9 cellular contexts compared by ENCODE assay signal in the genomic region with DNA sequence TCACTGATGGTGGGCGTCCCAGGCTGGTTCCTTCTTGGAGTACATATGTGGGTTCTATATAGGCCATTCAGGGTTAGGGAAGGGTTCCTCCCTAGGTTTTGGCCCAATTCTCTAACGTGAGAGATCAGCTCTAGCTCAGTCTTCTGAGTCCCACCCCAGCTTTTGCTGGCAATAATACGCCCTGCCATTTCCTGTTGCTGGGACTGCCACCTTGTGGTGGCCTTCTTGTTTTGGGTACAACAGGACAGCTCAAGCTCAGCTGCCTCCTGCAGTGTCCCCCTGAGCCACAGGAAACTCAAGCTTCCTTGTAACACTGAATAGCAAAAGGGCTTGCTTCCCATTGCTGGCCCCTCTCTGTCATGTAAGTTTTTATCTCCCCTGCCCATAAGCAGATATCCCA.
DNase-seq lines count a peak whose midpoint lies in the region; ATAC-seq, FAIRE-seq and TF ChIP-seq lines count a peak whose summit lies in the region.
"Had no signal": no experiment of that assay in that cellular context is flagged by ENCODE, and none has a peak within 500 bp of the region (broad histone marks: within the 10 kb centered on the region; RNA-seq: fewer than 3 reads in every experiment).

No MANE protein-coding gene starts in this region.

- no peaks in the 10 kb centered on the region for H3K79me2 ChIP-seq in keratinocyte (ENCODE audit: control insufficient read depth, insufficient read depth, low read length)

- H3K36me3 Mint-ChIP-seq in activated naive CD8-positive, alpha-beta T cell treated with anti-CD3 and anti-CD28 coated beads, Interleukin-2, amount 10 ng/mL, durations not matched to agents 7 days and 5 days = no peaks in the 10 kb centered on the region

- CTCF ChIA-PET in BJ (lab: Yijun Ruan, JAX) = interaction anchor here (0.8 to 2.9 kb wide), 6 partner anchors 41 to 286 kb away, joined by 3 to 16 read pairs (median 4); no protein-coding TSS in a partner anchor

- H3K36me3 ChIP-seq in BJ (ENCODE audit: control insufficient read depth, insufficient read depth, low read length) = no peaks in the 10 kb centered on the region
- peaks cover 0 to 6% of the 10 kb centered on the region in 2 experiments for H3K36me3 ChIP-seq in keratinocyte (ENCODE audit: control insufficient read depth in 2 of 2, extremely low read depth in 1 of 2, insufficient read depth in 2 of 2, low read length in 2 of 2)

- H3K4me2 ChIP-seq in keratinocyte (ENCODE audit: control insufficient read depth, extremely low read depth, insufficient read depth, low read depth, low read length) = no peak overlapping the region

- H3K9me3 Mint-ChIP-seq in activated naive CD8-positive, alpha-beta T cell treated with anti-CD3 and anti-CD28 coated beads, Interleukin-2, amount 10 ng/mL, durations not matched to agents 7 days and 5 days = no peaks in the 10 kb centered on the region

- peak; percentile 66 for ATAC-seq in GM18517 (IDR thresholded peaks at IDR 0.05; ENCODE audit: unreplicated experiment)
- peak; percentile 76 for ATAC-seq in HG03135 (IDR thresholded peaks at IDR 0.05; ENCODE audit: unreplicated experiment)
- ATAC-seq in activated naive CD8-positive, alpha-beta T cell treated with anti-CD3 and anti-CD28 coated beads, Interleukin-2, amount 10 ng/mL, durations not matched to agents 7 days and 5 days (ENCODE audit: low read depth) = peak; percentile 86

- H3K9me3 ChIP-seq in keratinocyte (ENCODE audit: control insufficient read depth, low read depth, low read length) = no peaks in the 10 kb centered on the region

- POLR2A ChIA-PET in BJ (lab: Charles Lee) = no interaction called here
- POLR2A ChIA-PET in activated naive CD8-positive, alpha-beta T cell treated with anti-CD3 and anti-CD28 coated beads, Interleukin-2, amount 10 ng/mL, durations not matched to agents 7 days and 5 days (lab: Charles Lee) = interaction anchor here (0.8 kb wide), 1 partner anchor 73 kb away, joined by 3 read pairs; no protein-coding TSS in a partner anchor

- no peak overlapping the region for H2AFZ ChIP-seq in keratinocyte (ENCODE audit: control insufficient read depth, low read length)

- peaks cover 5% of the 10 kb centered on the region for H3K4me1 ChIP-seq in keratinocyte (ENCODE audit: control insufficient read depth, extremely low read depth, insufficient read depth, low read length)

- no peak for FAIRE-seq in keratinocyte (lab: Jason Lieb, UNC)

- no peaks in the 10 kb centered on the region for H3K9me1 ChIP-seq in keratinocyte (ENCODE audit: control insufficient read depth, extremely low read depth, insufficient read depth, low read length)

- H3K4me3 ChIP-seq in BJ (ENCODE audit: low read depth, low read length) = no peak overlapping the region
- no peak overlapping the region for H3K4me3 ChIP-seq in keratinocyte (ENCODE audit: control insufficient read depth in 2 of 3, extremely low read depth in 1 of 3, insufficient read depth in 2 of 3, low read depth in 1 of 3, low read length in 3 of 3)
- H3K4me3 ChIP-seq: SK-N-MC had no signal

- H3K27ac Mint-ChIP-seq in activated naive CD8-positive, alpha-beta T cell treated with anti-CD3 and anti-CD28 coated beads, Interleukin-2, amount 10 ng/mL, durations not matched to agents 7 days and 5 days = peak overlapping the region; percentile 31

- no peak overlapping the region for H3K27ac ChIP-seq in keratinocyte (ENCODE audit: control insufficient read depth, insufficient read depth, low read length)
- H3K27ac ChIP-seq: SK-N-MC had no signal

- no peaks in the 10 kb centered on the region for H4K20me1 ChIP-seq in keratinocyte (ENCODE audit: control insufficient read depth, extremely low read depth, insufficient read depth, low read length)

- H3K27me3 Mint-ChIP-seq in activated naive CD8-positive, alpha-beta T cell treated with anti-CD3 and anti-CD28 coated beads, Interleukin-2, amount 10 ng/mL, durations not matched to agents 7 days and 5 days = no peaks in the 10 kb centered on the region

- TF ChIP-seq CTCF in BJ (IDR thresholded peaks at IDR 0.05; ENCODE audit: insufficient read depth, low read depth, low read length) (peak; percentile 19; the same call in 1 of the 2 replicates), keratinocyte (optimal IDR thresholded peaks at IDR 0.05 in 1 of 3, IDR thresholded peaks at IDR 0.05 in 1 of 3, conservative IDR thresholded peaks at IDR 0.05 in 1 of 3; ENCODE audit: extremely low read depth in 1 of 3, insufficient read depth in 2 of 3, low read length in 3 of 3) (peak; percentile 19 to 59 (median 36))

- dilution Hi-C loops in keratinocyte (cut with MboI; ENCODE audit: extremely low pct_ligation_motif_present, low sequenced_read_pairs) = no loop called here

- no peak overlapping the region for H3K4me3 Mint-ChIP-seq in activated naive CD8-positive, alpha-beta T cell treated with anti-CD3 and anti-CD28 coated beads, Interleukin-2, amount 10 ng/mL, durations not matched to agents 7 days and 5 days

- peaks cover 10% of the 10 kb centered on the region for H3K4me1 Mint-ChIP-seq in activated naive CD8-positive, alpha-beta T cell treated with anti-CD3 and anti-CD28 coated beads, Interleukin-2, amount 10 ng/mL, durations not matched to agents 7 days and 5 days

- H3K27me3 ChIP-seq in BJ (ENCODE audit: control insufficient read depth, insufficient read depth, low read length) = no peaks in the 10 kb centered on the region
- H3K27me3 ChIP-seq in keratinocyte (ENCODE audit: control insufficient read depth, extremely low read depth, insufficient read depth, low read length) = no peaks in the 10 kb centered on the region

- DNase-seq in BJ (ENCODE audit: low read depth) (no peak), SKM-1 treated with dmso at 0.1 percent for 144 hours (lab: John Stamatoyannopoulos, UW; ENCODE audit: unreplicated experiment) (peak; percentile 60), keratinocyte (ENCODE audit: low read depth, low spot score) (no peak), pons (ENCODE audit: low spot score) (no peak)
- DNase-seq in activated naive CD8-positive, alpha-beta T cell treated with anti-CD3 and anti-CD28 coated beads, Interleukin-2, amount 10 ng/mL, durations not matched to agents 7 days and 5 days = peak; percentile 48
- DNase-seq in stimulated activated CD8-positive, alpha-beta memory T cell treated with anti-CD3 and anti-CD28 coated beads, Interleukin-7, amount 100 ng/mL, for 48 hours (ENCODE audit: extremely low read depth in 1 of 2, low read depth in 1 of 2) = peak; percentile 24 to 36

- H3K9ac ChIP-seq in keratinocyte (ENCODE audit: control insufficient read depth, extremely low read depth, insufficient read depth, low read length) = no peak overlapping the region

Comparison
In these comparisons a context has a peak if more than half of its experiments do, and no peak if none do; other contexts are left out.
1. DNase-seq: peak in SKM-1 treated with dmso at 0.1 percent for 144 hours (single experiment), activated naive CD8-positive, alpha-beta T cell treated with anti-CD3 and anti-CD28 coated beads, Interleukin-2, amount 10 ng/mL, durations not matched to agents 7 days and 5 days (single experiment) and stimulated activated CD8-positive, alpha-beta memory T cell treated with anti-CD3 and anti-CD28 coated beads, Interleukin-7, amount 100 ng/mL, for 48 hours (2 of 2); none in BJ (single experiment), keratinocyte (single experiment) and pons (single experiment).
2. Peak in every context shown above with its lines, with median percentiles within 50 percentile points of each other: ATAC-seq.